Comparison of ENCODE assay signal across 29 cellular contexts in genomic region chr15:65783872-65784271, GRCh38. TPM values are rescaled to one million over a fixed set of nuclear protein-coding genes. Genes with fewer than 3 reads are reported as not detected.
DNase-seq lines count a peak whose midpoint lies in the region; ATAC-seq and TF ChIP-seq lines count a peak whose summit lies in the region.
"Had no signal": no experiment of that assay in that cellular context is flagged by ENCODE, and none has a peak within 500 bp of the region (broad histone marks: within the 10 kb centered on the region; RNA-seq: fewer than 3 reads in every experiment).

No MANE protein-coding gene starts in this region.

- no peak overlapping the region for H3K27ac ChIP-seq in psoas muscle
- H3K27ac ChIP-seq: ascending aorta, colonic mucosa, gastrocnemius medialis, HL-60, KMS-11, neural progenitor cell, pancreas, WERI-Rb-1 had no signal

- intact Hi-C loops in activated B cell treated with CpG ODN at 0.5 μM for 24 hours (cut with micrococcal nuclease) (no loop called here), psoas muscle (cut with DNase I) (no loop called here)

- peak overlapping the region; percentile 63 for H3K4me3 Mint-ChIP-seq in activated naive CD4-positive, alpha-beta T cell treated with anti-CD3 and anti-CD28 coated beads, Interleukin-2, amount 50 U/mL, for 24 hours
- no peak overlapping the region for H3K4me3 Mint-ChIP-seq in activated naive CD4-positive, alpha-beta T cell treated with anti-CD3 and anti-CD28 coated beads, Interleukin-2, amount 10 ng/mL, durations not matched to agents 7 days and 5 days
- H3K4me3 Mint-ChIP-seq in activated B cell treated with CpG ODN at 0.5 μM for 24 hours, result no peak overlapping the region
- H3K4me3 Mint-ChIP-seq: activated CD4-positive, alpha-beta T cell treated with anti-CD3 and anti-CD28 coated beads, Interleukin-2, amount 10 ng/mL, durations not matched to agents 24 days and 14 days; activated naive CD8-positive, alpha-beta T cell treated with anti-CD3 and anti-CD28 coated beads, Interleukin-2, amount 10 ng/mL, durations not matched to agents 7 days and 5 days; neural progenitor cell had no signal

- no peaks in the 10 kb centered on the region for H3K9me3 ChIP-seq in psoas muscle
- H3K9me3 ChIP-seq: ascending aorta, colonic mucosa, gastrocnemius medialis, MG63, pancreas had no signal

- WGBS in psoas muscle, 3 donors, result 71 to 88% (median 88%) methylated on average over 5 of the region's 5 CpGs

- CTCF ChIA-PET in activated naive CD4-positive, alpha-beta T cell treated with anti-CD3 and anti-CD28 coated beads, Interleukin-2, amount 10 ng/mL, durations not matched to agents 7 days and 5 days (lab: Charles Lee), result no interaction called here
- CTCF ChIA-PET in activated B cell treated with CpG ODN at 0.5 μM for 24 hours (lab: Charles Lee), result no interaction called here

- H3K36me3 Mint-ChIP-seq in activated naive CD4-positive, alpha-beta T cell treated with anti-CD3 and anti-CD28 coated beads, Interleukin-2, amount 50 U/mL, for 24 hours, result peaks cover 6% of the 10 kb centered on the region
- peaks cover 11% of the 10 kb centered on the region for H3K36me3 Mint-ChIP-seq in activated naive CD4-positive, alpha-beta T cell treated with anti-CD3 and anti-CD28 coated beads, Interleukin-2, amount 10 ng/mL, durations not matched to agents 7 days and 5 days
- peaks cover 18% of the 10 kb centered on the region for H3K36me3 Mint-ChIP-seq in activated B cell treated with CpG ODN at 0.5 μM for 24 hours (ENCODE audit: low read depth)
- H3K36me3 Mint-ChIP-seq: neural progenitor cell had no signal

- H3K4me3 ChIP-seq in fibroblast of villous mesenchyme (ENCODE audit: low read depth, low read length) (no peak overlapping the region), psoas muscle (no peak overlapping the region)
- H3K4me3 ChIP-seq: ascending aorta, colonic mucosa, gastrocnemius medialis, lung, MG63, neural progenitor cell, pancreas, smooth muscle cell had no signal

- no peaks in the 10 kb centered on the region for H3K27me3 ChIP-seq in psoas muscle (ENCODE audit: insufficient read depth in 3 of 3, low read length in 2 of 3)
- H3K27me3 ChIP-seq: ascending aorta, colonic mucosa, gastrocnemius medialis, MG63, neural progenitor cell, pancreas had no signal

- peaks cover 35% of the 10 kb centered on the region for H3K4me1 Mint-ChIP-seq in activated naive CD4-positive, alpha-beta T cell treated with anti-CD3 and anti-CD28 coated beads, Interleukin-2, amount 50 U/mL, for 24 hours
- peaks cover 18% of the 10 kb centered on the region for H3K4me1 Mint-ChIP-seq in activated naive CD4-positive, alpha-beta T cell treated with anti-CD3 and anti-CD28 coated beads, Interleukin-2, amount 10 ng/mL, durations not matched to agents 7 days and 5 days
- peaks cover 40% of the 10 kb centered on the region for H3K4me1 Mint-ChIP-seq in activated B cell treated with CpG ODN at 0.5 μM for 24 hours
- H3K4me1 Mint-ChIP-seq: neural progenitor cell had no signal

- POLR2A ChIA-PET in activated B cell treated with CpG ODN at 0.5 μM for 24 hours (lab: Charles Lee), result no interaction called here

- ATAC-seq in activated B cell treated with CpG ODN at 0.5 μM for 24 hours (ENCODE audit: low read depth) (no peak), psoas muscle (no peak), GM21576 (IDR thresholded peaks at IDR 0.05; ENCODE audit: unreplicated experiment) (no peak)
- ATAC-seq: gastrocnemius medialis had no signal

- H3K36me3 ChIP-seq in psoas muscle (ENCODE audit: insufficient read depth in 1 of 2, low read depth in 1 of 2), result peaks cover 0 to 12% of the 10 kb centered on the region in 2 donors
- H3K36me3 ChIP-seq: ascending aorta, colonic mucosa, gastrocnemius medialis, MG63, neural progenitor cell, pancreas, WERI-Rb-1 had no signal

- H3K27ac Mint-ChIP-seq in activated naive CD4-positive, alpha-beta T cell treated with anti-CD3 and anti-CD28 coated beads, Interleukin-2, amount 50 U/mL, for 24 hours, result no peak overlapping the region
- no peak overlapping the region for H3K27ac Mint-ChIP-seq in activated naive CD4-positive, alpha-beta T cell treated with anti-CD3 and anti-CD28 coated beads, Interleukin-2, amount 10 ng/mL, durations not matched to agents 7 days and 5 days
- peak overlapping the region; percentile 77 for H3K27ac Mint-ChIP-seq in activated B cell treated with CpG ODN at 0.5 μM for 24 hours
- H3K27ac Mint-ChIP-seq: activated CD4-positive, alpha-beta T cell treated with anti-CD3 and anti-CD28 coated beads, Interleukin-2, amount 10 ng/mL, durations not matched to agents 24 days and 14 days; activated naive CD8-positive, alpha-beta T cell treated with anti-CD3 and anti-CD28 coated beads, Interleukin-2, amount 10 ng/mL, durations not matched to agents 7 days and 5 days; neural progenitor cell had no signal

- TF ChIP-seq CTCF in activated B cell treated with CpG ODN at 0.5 μM for 24 hours (IDR thresholded peaks at IDR 0.05), result no peak
- no peak for TF ChIP-seq CTCF in fibroblast of villous mesenchyme (IDR thresholded peaks at IDR 0.05; ENCODE audit: insufficient read depth, low read depth, low read length)
- no peak for TF ChIP-seq CTCF in psoas muscle (IDR thresholded peaks at IDR 0.05)

- H3K27me3 Mint-ChIP-seq in activated naive CD4-positive, alpha-beta T cell treated with anti-CD3 and anti-CD28 coated beads, Interleukin-2, amount 50 U/mL, for 24 hours, result no peaks in the 10 kb centered on the region
- no peaks in the 10 kb centered on the region for H3K27me3 Mint-ChIP-seq in activated naive CD4-positive, alpha-beta T cell treated with anti-CD3 and anti-CD28 coated beads, Interleukin-2, amount 10 ng/mL, durations not matched to agents 7 days and 5 days
- no peaks in the 10 kb centered on the region for H3K27me3 Mint-ChIP-seq in activated B cell treated with CpG ODN at 0.5 μM for 24 hours
- H3K27me3 Mint-ChIP-seq: activated CD4-positive, alpha-beta T cell treated with anti-CD3 and anti-CD28 coated beads, Interleukin-2, amount 10 ng/mL, durations not matched to agents 24 days and 14 days; activated naive CD8-positive, alpha-beta T cell treated with anti-CD3 and anti-CD28 coated beads, Interleukin-2, amount 10 ng/mL, durations not matched to agents 7 days and 5 days had no signal

- DNase-seq in activated naive CD4-positive, alpha-beta T cell treated with anti-CD3 and anti-CD28 coated beads, Interleukin-2, amount 10 ng/mL, durations not matched to agents 7 days and 5 days, result no peak
- no peak for DNase-seq in activated B cell treated with CpG ODN at 0.5 μM for 24 hours
- DNase-seq in fibroblast of villous mesenchyme (ENCODE audit: low read depth), result peak; percentile 12
- no peak for DNase-seq in midbrain (lab: John Stamatoyannopoulos, UW)
- DNase-seq in psoas muscle, result no peak
- DNase-seq in NCI-H2107 treated with DMSO at 0.1 percent for 48 hours (lab: John Stamatoyannopoulos, UW; ENCODE audit: unreplicated experiment), result no peak
- DNase-seq: activated CD4-positive, alpha-beta T cell treated with anti-CD3 and anti-CD28 coated beads, Interleukin-2, amount 10 ng/mL, durations not matched to agents 24 days and 14 days; activated effector memory CD4-positive, alpha-beta T cell treated with anti-CD3 and anti-CD28 coated beads, Interleukin-2, amount 50 U/mL, for 16 hours; activated naive CD8-positive, alpha-beta T cell treated with anti-CD3 and anti-CD28 coated beads, Interleukin-2, amount 10 ng/mL, durations not matched to agents 7 days and 5 days; activated T-cell treated with anti-CD3 and anti-CD28 coated beads, Interleukin-2, amount 50 U/mL, for 1 hour; colonic mucosa; DMS79 treated with DMSO at 0.1 percent for 48 hours; gastrocnemius medialis; MG63; NCI-H1436; NCI-H2081; NCI-H345; pancreas; Right ventricle myocardium superior; stimulated activated naive CD4-positive, alpha-beta T cell treated with Interleukin-2 at 50 U/mL for 16 hours; WERI-Rb-1 had no signal

- peaks cover 27% of the 10 kb centered on the region for H3K4me1 ChIP-seq in psoas muscle
- H3K4me1 ChIP-seq: colonic mucosa, neural progenitor cell had no signal

- H3K9me3 Mint-ChIP-seq in activated naive CD4-positive, alpha-beta T cell treated with anti-CD3 and anti-CD28 coated beads, Interleukin-2, amount 50 U/mL, for 24 hours, result no peaks in the 10 kb centered on the region
- H3K9me3 Mint-ChIP-seq in activated naive CD4-positive, alpha-beta T cell treated with anti-CD3 and anti-CD28 coated beads, Interleukin-2, amount 10 ng/mL, durations not matched to agents 7 days and 5 days, result no peaks in the 10 kb centered on the region
- no peaks in the 10 kb centered on the region for H3K9me3 Mint-ChIP-seq in activated B cell treated with CpG ODN at 0.5 μM for 24 hours
- H3K9me3 Mint-ChIP-seq: activated CD4-positive, alpha-beta T cell treated with anti-CD3 and anti-CD28 coated beads, Interleukin-2, amount 10 ng/mL, durations not matched to agents 24 days and 14 days; activated naive CD8-positive, alpha-beta T cell treated with anti-CD3 and anti-CD28 coated beads, Interleukin-2, amount 10 ng/mL, durations not matched to agents 7 days and 5 days; neural progenitor cell had no signal

RNA-seq across cellular contexts. Expression of gene DENND4A, which starts 8.2 kb away (rescaled TPM):
- 135 and 166 TPM in 2 replicates for total RNA-seq in activated B cell treated with CpG ODN at 0.5 μM for 24 hours
- total RNA-seq in fibroblast of villous mesenchyme, result 20.0 and 37.6 TPM in 2 replicates
- 10 to 100 TPM; 15.4 to 46.7 (median 23.4) TPM for total RNA-seq in psoas muscle
- 10 to 100 TPM in 1 of 3 donors, 1 to 10 TPM in 2; 4.0 to 11.2 (median 7.0) TPM for polyA plus RNA-seq in psoas muscle
